In the genomic region with DNA sequence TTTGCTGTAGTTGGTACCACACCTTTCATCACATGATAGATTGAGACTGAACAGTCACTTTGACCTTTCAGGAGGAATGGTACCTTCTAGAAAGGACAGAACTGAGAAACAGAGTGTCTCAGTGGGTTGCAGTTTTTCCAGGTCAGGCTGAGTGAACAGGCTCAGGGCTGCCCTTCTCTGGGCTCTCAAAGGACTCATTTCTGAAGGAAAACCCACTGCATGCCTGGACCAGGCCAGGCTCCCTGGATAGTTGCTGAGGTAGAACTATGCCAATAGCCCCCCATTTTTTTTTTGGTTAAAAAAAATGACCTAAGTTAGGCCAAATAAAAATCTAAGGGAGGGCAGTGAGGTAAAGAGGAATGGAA, we compare ENCODE assay signal across 18 cellular contexts.
DNase-seq lines count a peak whose midpoint lies in the region; ATAC-seq and TF ChIP-seq lines count a peak whose summit lies in the region.
"Had no signal": no experiment of that assay in that cellular context is flagged by ENCODE, and none has a peak within 500 bp of the region (broad histone marks: within the 10 kb centered on the region; RNA-seq: fewer than 3 reads in every experiment).

No MANE protein-coding gene starts in this region.

- no peak overlapping the region for H3K27ac ChIP-seq in right cardiac atrium (ENCODE audit: low read length)
- no peak overlapping the region for H3K27ac ChIP-seq in OCI-LY7 (ENCODE audit: low read depth, low read length, poor library complexity, severe bottlenecking)
- H3K27ac ChIP-seq in epithelial cell of prostate, result peak overlapping the region; percentile 62
- H3K27ac ChIP-seq in suprapubic skin, result peak overlapping the region; percentile 75
- no peak overlapping the region for H3K27ac ChIP-seq in effector memory CD4-positive, alpha-beta T cell (ENCODE audit: insufficient read depth, low read length, poor library complexity, severe bottlenecking)
- H3K27ac ChIP-seq: neutrophil had no signal

- DNase-seq in Right ventricle myocardium superior (no peak), right cardiac atrium (no peak), OCI-LY7 (ENCODE audit: low spot score) (no peak), epithelial cell of prostate (ENCODE audit: low read depth, low spot score) (no peak), suprapubic skin (ENCODE audit: low spot score in 2 of 2) (no peak), HuH-7.5 (ENCODE audit: low spot score) (no peak)
- DNase-seq in effector memory CD4-positive, alpha-beta T cell, result no peak
- DNase-seq: activated CD4-positive, alpha-beta T cell treated with anti-CD3 and anti-CD28 coated beads for 1 hour; activated CD8-positive, alpha-beta memory T cell treated with anti-CD3 and anti-CD28 coated beads for 24 hours; activated T-cell treated with anti-CD3 and anti-CD28 coated beads, Interleukin-2, amount 50 U/mL, for 1 hour; COR-L47; stimulated activated CD4-positive, alpha-beta T cell treated with anti-CD3 and anti-CD28 coated beads, Interleukin-1b, Interleukin-23, amount 100 ng/mL, for 48 hours had no signal

- intact Hi-C loops in Right ventricle myocardium superior (cut with DNase I) (loop anchor here (5.0 to 10.0 kb wide), 3 partner anchors 126 to 262 kb away; partner anchors contain the start of gene EGLN3), right cardiac atrium (cut with DNase I) (loop anchor here in 3 of 4 donors (5.0 kb wide), 3 partner anchors 128 to 257 kb away; no protein-coding TSS in a partner anchor), OCI-LY7 (cut with micrococcal nuclease; ENCODE audit: unreplicated experiment) (no loop called here)

- ATAC-seq in Right ventricle myocardium superior (ENCODE audit: poor library complexity), result peak; percentile 19
- ATAC-seq in right cardiac atrium, result no peak
- no peak for ATAC-seq in GM18873 (IDR thresholded peaks at IDR 0.05; ENCODE audit: low FRiP score, unreplicated experiment)
- ATAC-seq: T-cell had no signal

- POLR2A ChIA-PET in OCI-LY7 (lab: Charles Lee), result no interaction called here

- no peaks in the 10 kb centered on the region for H3K79me2 ChIP-seq in OCI-LY7 (ENCODE audit: insufficient read depth, low read depth, low read length)

- CTCF ChIA-PET in OCI-LY7 (lab: Charles Lee; ENCODE audit: unreplicated experiment), result no interaction called here

- no peaks in the 10 kb centered on the region for H3K9me2 ChIP-seq in OCI-LY7 (ENCODE audit: insufficient read depth, low read length)

- H3K4me3 ChIP-seq in right cardiac atrium (ENCODE audit: low read length), result no peak overlapping the region
- no peak overlapping the region for H3K4me3 ChIP-seq in OCI-LY7 (ENCODE audit: low read depth, low read length, poor library complexity, severe bottlenecking)
- no peak overlapping the region for H3K4me3 ChIP-seq in suprapubic skin
- no peak overlapping the region for H3K4me3 ChIP-seq in effector memory CD4-positive, alpha-beta T cell (ENCODE audit: insufficient read depth, low read depth, low read length, poor library complexity, severe bottlenecking)
- H3K4me3 ChIP-seq: A549, HAP-1, prostate gland had no signal

- TF ChIP-seq CTCF in OCI-LY7 (conservative IDR thresholded peaks at IDR 0.05; ENCODE audit: low read length) (0 out of 2 replicates have a peak, but pooled peaks have one; percentile 9), suprapubic skin (IDR thresholded peaks at IDR 0.05) (no peak)

- no TSS peak for BruUV-seq in OCI-LY7 (replicated peaks; lab: Mats Ljungman, UMichigan)

- TF ChIP-seq POLR2A in suprapubic skin (IDR thresholded peaks at IDR 0.05), result no peak

- no peaks in the 10 kb centered on the region for H4K20me1 ChIP-seq in OCI-LY7 (ENCODE audit: insufficient read depth, low read length)

- H3K4me2 ChIP-seq in OCI-LY7 (ENCODE audit: low read length), result no peak overlapping the region

- H2AFZ ChIP-seq in OCI-LY7 (ENCODE audit: low read length), result no peak overlapping the region

- H3K4me1 ChIP-seq in right cardiac atrium (ENCODE audit: control insufficient read depth, insufficient read depth, low read length), result no peaks in the 10 kb centered on the region
- no peaks in the 10 kb centered on the region for H3K4me1 ChIP-seq in OCI-LY7 (ENCODE audit: insufficient read depth, low read length, poor library complexity, severe bottlenecking)
- peaks cover 37% of the 10 kb centered on the region for H3K4me1 ChIP-seq in suprapubic skin
- no peaks in the 10 kb centered on the region for H3K4me1 ChIP-seq in effector memory CD4-positive, alpha-beta T cell (ENCODE audit: control insufficient read depth, insufficient read depth, low read length, poor library complexity, severe bottlenecking)
- H3K4me1 ChIP-seq: prostate gland had no signal

- H3K9me3 ChIP-seq in right cardiac atrium (ENCODE audit: control insufficient read depth, low read length) (no peaks in the 10 kb centered on the region), OCI-LY7 (ENCODE audit: low read length) (no peaks in the 10 kb centered on the region), suprapubic skin (no peaks in the 10 kb centered on the region)
- no peaks in the 10 kb centered on the region for H3K9me3 ChIP-seq in effector memory CD4-positive, alpha-beta T cell (ENCODE audit: control insufficient read depth, low read length)
- H3K9me3 ChIP-seq: A549, HAP-1, neutrophil, prostate gland had no signal

- H3K27me3 ChIP-seq in right cardiac atrium (ENCODE audit: control insufficient read depth, insufficient read depth) (no peaks in the 10 kb centered on the region), suprapubic skin (no peaks in the 10 kb centered on the region)
- H3K27me3 ChIP-seq in effector memory CD4-positive, alpha-beta T cell (replicated peaks; ENCODE audit: control insufficient read depth, insufficient read depth, low read length, poor library complexity, severe bottlenecking), result no peaks in the 10 kb centered on the region
- H3K27me3 ChIP-seq: neutrophil had no signal

- H3K36me3 ChIP-seq in OCI-LY7 (ENCODE audit: insufficient read depth, low read length), result no peaks in the 10 kb centered on the region
- no peaks in the 10 kb centered on the region for H3K36me3 ChIP-seq in suprapubic skin
- no peaks in the 10 kb centered on the region for H3K36me3 ChIP-seq in effector memory CD4-positive, alpha-beta T cell (ENCODE audit: control insufficient read depth, insufficient read depth, low read length)
- H3K36me3 ChIP-seq: HAP-1, neutrophil, prostate gland had no signal

- TF ChIP-seq EP300 in suprapubic skin (IDR thresholded peaks at IDR 0.05), result no peak

Comparison
In these comparisons a context has a peak if more than half of its experiments do, and no peak if none do; other contexts are left out.
1. H3K27ac ChIP-seq: peak in epithelial cell of prostate (single experiment) and suprapubic skin (single experiment); none in right cardiac atrium (single experiment), OCI-LY7 (single experiment) and effector memory CD4-positive, alpha-beta T cell (single experiment).